ENCODE assay signal across 12 cellular contexts in the genomic region with DNA sequence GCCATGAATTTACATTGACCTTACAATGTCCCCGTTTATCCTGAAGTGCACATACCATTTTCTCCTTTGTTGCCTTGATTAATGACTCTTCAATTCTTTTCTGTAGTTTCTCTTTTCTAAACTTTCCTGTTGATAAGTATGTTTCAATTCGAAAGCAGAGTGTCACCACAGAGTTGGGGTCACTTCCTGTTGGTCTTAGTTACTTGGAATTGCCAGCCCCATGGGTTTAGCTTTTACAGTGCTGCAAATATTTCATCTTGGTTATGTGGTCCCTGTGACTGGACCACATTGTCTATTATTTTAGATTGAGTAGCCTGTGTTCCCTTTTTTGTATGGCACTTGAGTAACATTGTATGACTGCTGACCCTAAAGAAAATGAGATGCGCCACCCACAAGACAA.
DNase-seq lines count a peak whose midpoint lies in the region; ATAC-seq and TF ChIP-seq lines count a peak whose summit lies in the region.
"Had no signal": no experiment of that assay in that cellular context is flagged by ENCODE, and none has a peak within 500 bp of the region (broad histone marks: within the 10 kb centered on the region; RNA-seq: fewer than 3 reads in every experiment).

No MANE protein-coding gene starts in this region.

- DNase-seq in OCI-M1 (lab: John Stamatoyannopoulos, UW) (peak; percentile 38), heart left ventricle (no peak), T1000 (lab: John Stamatoyannopoulos, UW) (no peak)
- DNase-seq in activated CD4-positive, alpha-beta T cell treated with anti-CD3 and anti-CD28 coated beads for 48 hours: no peak
- DNase-seq in effector memory CD8-positive, alpha-beta T cell: no peak
- DNase-seq: activated CD4-positive, CD25-positive, alpha-beta regulatory T cell treated with anti-CD3 and anti-CD28 coated beads, Interleukin-2, amount 50 U/mL, for 72 hours; SJCRH30; thyroid gland had no signal

- H3K36me3 ChIP-seq in heart left ventricle: no peaks in the 10 kb centered on the region
- H3K36me3 ChIP-seq: SJCRH30, thyroid gland had no signal

- no peak overlapping the region for H3K27ac Mint-ChIP-seq in effector memory CD8-positive, alpha-beta T cell
- H3K27ac Mint-ChIP-seq: IgD-negative memory B cell had no signal

- no peak overlapping the region for H3K4me3 Mint-ChIP-seq in effector memory CD8-positive, alpha-beta T cell
- H3K4me3 Mint-ChIP-seq: IgD-negative memory B cell had no signal

- no peak overlapping the region for H3K4me3 ChIP-seq in heart left ventricle
- H3K4me3 ChIP-seq: SJCRH30, thyroid gland had no signal

- H3K4me1 ChIP-seq in heart left ventricle: no peaks in the 10 kb centered on the region
- H3K4me1 ChIP-seq: thyroid gland had no signal

- no peaks in the 10 kb centered on the region for H3K36me3 Mint-ChIP-seq in effector memory CD8-positive, alpha-beta T cell (ENCODE audit: insufficient read depth)

- ATAC-seq in GM18502 (IDR thresholded peaks at IDR 0.05; ENCODE audit: poor library complexity, unreplicated experiment) (peak; percentile 86), GM21619 (IDR thresholded peaks at IDR 0.05; ENCODE audit: unreplicated experiment) (peak; percentile 68), HG03139 (IDR thresholded peaks at IDR 0.05; ENCODE audit: unreplicated experiment) (peak; percentile 68), heart left ventricle (no peak)
- no peak for ATAC-seq in effector memory CD8-positive, alpha-beta T cell (replicated peaks)

- WGBS in heart left ventricle, 4 donors: 54 to 71% (median 67%) methylated on average over 3 of the region's 3 CpGs

- H3K9me3 ChIP-seq in heart left ventricle: no peaks in the 10 kb centered on the region
- H3K9me3 ChIP-seq: SJCRH30, thyroid gland had no signal

- no peaks in the 10 kb centered on the region for H3K27me3 Mint-ChIP-seq in effector memory CD8-positive, alpha-beta T cell
- H3K27me3 Mint-ChIP-seq: IgD-negative memory B cell had no signal

- no peaks in the 10 kb centered on the region for H3K27me3 ChIP-seq in heart left ventricle
- H3K27me3 ChIP-seq: SJCRH30, thyroid gland had no signal

- H3K27ac ChIP-seq in heart left ventricle: no peak overlapping the region
- H3K27ac ChIP-seq: SJCRH30, thyroid gland had no signal

- intact Hi-C loops in heart left ventricle (cut with DNase I): no loop called here

- no peaks in the 10 kb centered on the region for H3K4me1 Mint-ChIP-seq in effector memory CD8-positive, alpha-beta T cell (ENCODE audit: low read depth in 2 of 2)

- TF ChIP-seq POLR2A in heart left ventricle (IDR thresholded peaks at IDR 0.05): no peak

- peaks cover 7 to 15% of the 10 kb centered on the region in 2 donors for H3K9me3 Mint-ChIP-seq in effector memory CD8-positive, alpha-beta T cell

- no peak for TF ChIP-seq CTCF in heart left ventricle (IDR thresholded peaks at IDR 0.05)

Comparison
In these comparisons a context has a peak if more than half of its experiments do, and no peak if none do; other contexts are left out.
1. ATAC-seq: peak in GM18502 (single experiment), GM21619 (single experiment) and HG03139 (single experiment); none in heart left ventricle (0 of 4) and effector memory CD8-positive, alpha-beta T cell (single experiment).